8 cellular contexts compared by ENCODE assay signal in genomic region chr3:36992806-36993325, GRCh38. TPM values are rescaled to one million over a fixed set of nuclear protein-coding genes. Genes with fewer than 3 reads are reported as not detected.
DNase-seq lines count a peak whose midpoint lies in the region; ATAC-seq and TF ChIP-seq lines count a peak whose summit lies in the region.

Gene EPM2AIP1 (minus strand): TSS chr3:36993131. CDS start chr3:36993077, 54 bp downstream.

- peak; percentile 35 for DNase-seq in GM12864 (ENCODE audit: low read depth)
- no peak for DNase-seq in mammary epithelial cell
- peak; percentile 93 to 99 for DNase-seq in left lung
- peak; percentile 99 for DNase-seq in suprapubic skin (ENCODE audit: low spot score in 2 of 2)
- no peak for DNase-seq in amygdala (lab: John Stamatoyannopoulos, UW)
- no peak for DNase-seq in activated naive CD4-positive, alpha-beta T cell (lab: John Stamatoyannopoulos, UW)

- H3K9me3 ChIP-seq in KOPT-K1 (ENCODE audit: insufficient read depth, low read length, poor library complexity, severe bottlenecking) (no peaks in the 10 kb centered on the region), mammary epithelial cell (replicated peaks; ENCODE audit: insufficient read depth, low read length) (no peaks in the 10 kb centered on the region), left lung (no peaks in the 10 kb centered on the region), suprapubic skin (no peaks in the 10 kb centered on the region)

- peak within 1 kb of the TSS; percentile 72 for H3K4me3 ChIP-seq in GM12864 (ENCODE audit: low read depth, low read length)
- H3K4me3 ChIP-seq in mammary epithelial cell (replicated peaks in 1 of 3; ENCODE audit: insufficient read depth in 1 of 3, low read depth in 2 of 3, low read length in 3 of 3): peak within 1 kb of the TSS; percentile 78 to 98 (median 88)
- H3K4me3 ChIP-seq in left lung: peak within 1 kb of the TSS; percentile 73 to 81
- H3K4me3 ChIP-seq in suprapubic skin: peak within 1 kb of the TSS; percentile 67

- H3K27me3 ChIP-seq in mammary epithelial cell (ENCODE audit: insufficient read depth, low read length) (no peaks in the 10 kb centered on the region), left lung (no peaks in the 10 kb centered on the region), suprapubic skin (no peaks in the 10 kb centered on the region)

- TF ChIP-seq EP300 in suprapubic skin (IDR thresholded peaks at IDR 0.05): no peak

- BruUV-seq in mammary epithelial cell (replicated peaks; lab: Mats Ljungman, UMichigan): no TSS peak

- in situ Hi-C loops in mammary epithelial cell (cut with MboI; ENCODE audit: low sequenced_read_pairs in 2 of 2): loop anchor here in 1 of 2 donors (25.0 kb wide), 1 partner anchor 256 kb away; no protein-coding TSS in a partner anchor

- ATAC-seq in GM21717 (IDR thresholded peaks at IDR 0.05; ENCODE audit: unreplicated experiment) (peak; percentile 85), left lung (peak; percentile 94)

- peaks cover 82% of the 10 kb centered on the region for H3K79me2 ChIP-seq in mammary epithelial cell (ENCODE audit: insufficient read depth, low read length)

- H2AFZ ChIP-seq in mammary epithelial cell (ENCODE audit: low read depth, low read length): peak within 1 kb of the TSS; percentile 94

- no peaks in the 10 kb centered on the region for H4K20me1 ChIP-seq in mammary epithelial cell (ENCODE audit: insufficient read depth, low read length)

- H3K4me1 ChIP-seq in mammary epithelial cell (ENCODE audit: insufficient read depth, low read length): peaks cover 19% of the 10 kb centered on the region
- peaks cover 36 to 54% of the 10 kb centered on the region in 2 donors for H3K4me1 ChIP-seq in left lung
- H3K4me1 ChIP-seq in suprapubic skin: peaks cover 55% of the 10 kb centered on the region

- intact Hi-C loops in mammary epithelial cell (cut with micrococcal nuclease) (loop anchor here (5.0 kb wide), 1 partner anchor 91 kb away; no protein-coding TSS in a partner anchor), left lung (cut with DNase I) (no loop called here)

- TF ChIP-seq POLR2A in suprapubic skin (IDR thresholded peaks at IDR 0.05): peak; percentile 78 to 91

- peak within 1 kb of the TSS; percentile 93 for H3K4me2 ChIP-seq in mammary epithelial cell (ENCODE audit: insufficient read depth, low read depth, low read length)

- H3K27ac ChIP-seq in KOPT-K1 (ENCODE audit: low read depth, low read length, poor library complexity, severe bottlenecking) (peak within 1 kb of the TSS; percentile 95), mammary epithelial cell (ENCODE audit: insufficient read depth, low read depth, low read length) (peak within 1 kb of the TSS; percentile 93), left lung (peak within 1 kb of the TSS; percentile 99), suprapubic skin (peak within 1 kb of the TSS; percentile 98)

- CTCF ChIA-PET in mammary epithelial cell (lab: Charles Lee; ENCODE audit: low non-redundant PET): interaction anchor here (0.6 to 0.9 kb wide), 3 partner anchors 18 to 34 kb away, joined by 3 to 4 read pairs (median 4); no protein-coding TSS in a partner anchor

- WGBS in mammary epithelial cell (ENCODE audit: low coverage, missing lambda C conversion rate): 0% methylated on average over 35 of the region's 48 CpGs
- WGBS in suprapubic skin: 0% methylated on average over 35 of the region's 48 CpGs

- TF ChIP-seq CTCF in GM12864 (IDR thresholded peaks at IDR 0.05; ENCODE audit: low read depth, low read length, missing control alignments) (peak; percentile 18), mammary epithelial cell (conservative IDR thresholded peaks at IDR 0.05 in 1 of 2, IDR thresholded peaks at IDR 0.05 in 1 of 2; ENCODE audit: extremely low read depth in 1 of 2, insufficient read depth in 1 of 2, low read depth in 1 of 2, low read length in 2 of 2) (peak in 1 of 2 donors; percentile 31), left lung (IDR thresholded peaks at IDR 0.05) (peak in 1 of 2 donors; percentile 38), suprapubic skin (IDR thresholded peaks at IDR 0.05) (peak in 1 of 2 donors; percentile 23)

- H3K36me3 ChIP-seq in KOPT-K1 (ENCODE audit: insufficient read depth, low read length) (peaks cover 67% of the 10 kb centered on the region), mammary epithelial cell (ENCODE audit: insufficient read depth, low read length) (peaks cover 19% of the 10 kb centered on the region), left lung (peaks cover 0 to 41% of the 10 kb centered on the region in 2 donors), suprapubic skin (peaks cover 21% of the 10 kb centered on the region)

- dilution Hi-C loops in mammary epithelial cell (cut with HindIII; ENCODE audit: low sequenced_read_pairs): no loop called here

- peak within 1 kb of the TSS; percentile 95 for H3K9ac ChIP-seq in mammary epithelial cell (ENCODE audit: insufficient read depth, low read length)

RNA-seq across cellular contexts. Expression of gene EPM2AIP1, which starts in this region (rescaled TPM):
- total RNA-seq in mammary epithelial cell (10 to 100 TPM; 10.8 to 16.5 TPM), left lung (10 to 100 TPM; 16.5 to 17.4 TPM), suprapubic skin (10 to 100 TPM in 2 of 4 donors, 1 to 10 TPM in 2; 5.3 to 24.4 (median 10.0) TPM)
- 3.7 TPM for polyA plus RNA-seq in mammary epithelial cell
- 4.1 TPM for polyA minus RNA-seq in mammary epithelial cell

Comparison
In these comparisons a context has a peak if more than half of its experiments do, and no peak if none do; other contexts are left out.
1. DNase-seq: peak in GM12864 (single experiment), left lung (2 of 2) and suprapubic skin (2 of 2); none in mammary epithelial cell (single experiment), amygdala (0 of 56) and activated naive CD4-positive, alpha-beta T cell (0 of 4).
2. Peak in every context shown above with its lines, with median percentiles within 50 percentile points of each other: H3K4me3 ChIP-seq and H3K27ac ChIP-seq.